In the genomic region with DNA sequence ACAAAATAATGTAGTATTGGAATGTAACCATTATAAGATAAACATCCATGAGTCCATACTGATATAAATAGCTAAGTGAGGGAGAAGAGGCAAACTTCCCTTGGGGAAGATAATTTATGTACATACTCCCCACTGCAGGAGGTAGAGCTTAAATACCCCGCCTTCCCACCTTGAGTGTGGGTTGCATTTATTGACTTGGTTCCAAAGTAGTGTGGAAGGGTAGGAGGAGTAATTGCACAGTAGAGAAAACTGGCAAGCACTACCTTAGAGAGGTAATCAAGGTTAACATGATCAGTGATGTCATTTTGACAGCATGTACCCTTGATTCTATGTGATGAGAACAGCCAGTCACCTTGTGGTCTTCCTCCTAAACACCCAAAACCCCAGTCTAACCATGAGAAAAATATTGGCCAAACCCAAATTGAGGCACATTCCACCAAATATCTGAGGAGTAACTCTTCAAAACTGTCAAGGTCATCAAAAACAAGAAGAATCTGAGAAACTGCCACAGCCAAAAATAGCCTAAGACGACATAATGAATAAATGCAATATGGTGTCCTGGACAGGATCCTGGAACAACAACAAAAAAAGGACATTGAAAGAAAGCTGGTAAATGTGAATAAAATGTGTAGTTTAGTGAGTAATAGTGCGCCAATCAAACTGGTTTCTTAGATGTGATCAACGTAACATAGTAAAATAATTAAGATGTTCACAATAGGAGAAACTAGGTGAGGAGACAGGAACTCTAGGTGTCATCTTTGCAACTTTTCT, we compare ENCODE assay signal across 1 cellular context.
TF ChIP-seq lines count a peak whose summit lies in the region.

No MANE protein-coding gene starts in this region.

TF ChIP-seq in K562, 482 proteins besides CTCF, POLR2A, EP300 and RAD21 (continued from another document and continues in another):
- TF ChIP-seq, protein P1, sequence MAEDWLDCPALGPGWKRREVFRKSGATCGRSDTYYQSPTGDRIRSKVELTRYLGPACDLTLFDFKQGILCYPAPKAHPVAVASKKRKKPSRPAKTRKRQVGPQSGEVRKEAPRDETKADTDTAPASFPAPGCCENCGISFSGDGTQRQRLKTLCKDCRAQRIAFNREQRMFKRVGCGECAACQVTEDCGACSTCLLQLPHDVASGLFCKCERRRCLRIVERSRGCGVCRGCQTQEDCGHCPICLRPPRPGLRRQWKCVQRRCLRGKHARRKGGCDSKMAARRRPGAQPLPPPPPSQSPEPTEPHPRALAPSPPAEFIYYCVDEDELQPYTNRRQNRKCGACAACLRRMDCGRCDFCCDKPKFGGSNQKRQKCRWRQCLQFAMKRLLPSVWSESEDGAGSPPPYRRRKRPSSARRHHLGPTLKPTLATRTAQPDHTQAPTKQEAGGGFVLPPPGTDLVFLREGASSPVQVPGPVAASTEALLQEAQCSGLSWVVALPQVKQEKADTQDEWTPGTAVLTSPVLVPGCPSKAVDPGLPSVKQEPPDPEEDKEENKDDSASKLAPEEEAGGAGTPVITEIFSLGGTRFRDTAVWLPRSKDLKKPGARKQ (CRISPR knock-in tag; IDR thresholded peaks at IDR 0.05), result no peak
- TF ChIP-seq, protein P2, sequence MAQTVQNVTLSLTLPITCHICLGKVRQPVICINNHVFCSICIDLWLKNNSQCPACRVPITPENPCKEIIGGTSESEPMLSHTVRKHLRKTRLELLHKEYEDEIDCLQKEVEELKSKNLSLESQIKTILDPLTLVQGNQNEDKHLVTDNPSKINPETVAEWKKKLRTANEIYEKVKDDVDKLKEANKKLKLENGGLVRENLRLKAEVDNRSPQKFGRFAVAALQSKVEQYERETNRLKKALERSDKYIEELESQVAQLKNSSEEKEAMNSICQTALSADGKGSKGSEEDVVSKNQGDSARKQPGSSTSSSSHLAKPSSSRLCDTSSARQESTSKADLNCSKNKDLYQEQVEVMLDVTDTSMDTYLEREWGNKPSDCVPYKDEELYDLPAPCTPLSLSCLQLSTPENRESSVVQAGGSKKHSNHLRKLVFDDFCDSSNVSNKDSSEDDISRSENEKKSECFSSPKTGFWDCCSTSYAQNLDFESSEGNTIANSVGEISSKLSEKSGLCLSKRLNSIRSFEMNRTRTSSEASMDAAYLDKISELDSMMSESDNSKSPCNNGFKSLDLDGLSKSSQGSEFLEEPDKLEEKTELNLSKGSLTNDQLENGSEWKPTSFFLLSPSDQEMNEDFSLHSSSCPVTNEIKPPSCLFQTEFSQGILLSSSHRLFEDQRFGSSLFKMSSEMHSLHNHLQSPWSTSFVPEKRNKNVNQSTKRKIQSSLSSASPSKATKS (CRISPR knock-in tag; IDR thresholded peaks at IDR 0.05), result no peak
- no peak for TF ChIP-seq NCOA6 (IDR thresholded peaks at IDR 0.05)
- TF ChIP-seq, protein P3, sequence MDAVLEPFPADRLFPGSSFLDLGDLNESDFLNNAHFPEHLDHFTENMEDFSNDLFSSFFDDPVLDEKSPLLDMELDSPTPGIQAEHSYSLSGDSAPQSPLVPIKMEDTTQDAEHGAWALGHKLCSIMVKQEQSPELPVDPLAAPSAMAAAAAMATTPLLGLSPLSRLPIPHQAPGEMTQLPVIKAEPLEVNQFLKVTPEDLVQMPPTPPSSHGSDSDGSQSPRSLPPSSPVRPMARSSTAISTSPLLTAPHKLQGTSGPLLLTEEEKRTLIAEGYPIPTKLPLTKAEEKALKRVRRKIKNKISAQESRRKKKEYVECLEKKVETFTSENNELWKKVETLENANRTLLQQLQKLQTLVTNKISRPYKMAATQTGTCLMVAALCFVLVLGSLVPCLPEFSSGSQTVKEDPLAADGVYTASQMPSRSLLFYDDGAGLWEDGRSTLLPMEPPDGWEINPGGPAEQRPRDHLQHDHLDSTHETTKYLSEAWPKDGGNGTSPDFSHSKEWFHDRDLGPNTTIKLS (IDR thresholded peaks at IDR 0.05; ENCODE audit: borderline replicate concordance, low read depth), result no peak
- TF ChIP-seq CHD2 (IDR thresholded peaks at IDR 0.05; ENCODE audit: low read depth, low read length), result no peak
- TF ChIP-seq ZFX (CRISPR knock-in tag; IDR thresholded peaks at IDR 0.05), result no peak
- peak; percentile 98 for TF ChIP-seq ZNF316 (IDR thresholded peaks at IDR 0.05)
- TF ChIP-seq, protein P4, sequence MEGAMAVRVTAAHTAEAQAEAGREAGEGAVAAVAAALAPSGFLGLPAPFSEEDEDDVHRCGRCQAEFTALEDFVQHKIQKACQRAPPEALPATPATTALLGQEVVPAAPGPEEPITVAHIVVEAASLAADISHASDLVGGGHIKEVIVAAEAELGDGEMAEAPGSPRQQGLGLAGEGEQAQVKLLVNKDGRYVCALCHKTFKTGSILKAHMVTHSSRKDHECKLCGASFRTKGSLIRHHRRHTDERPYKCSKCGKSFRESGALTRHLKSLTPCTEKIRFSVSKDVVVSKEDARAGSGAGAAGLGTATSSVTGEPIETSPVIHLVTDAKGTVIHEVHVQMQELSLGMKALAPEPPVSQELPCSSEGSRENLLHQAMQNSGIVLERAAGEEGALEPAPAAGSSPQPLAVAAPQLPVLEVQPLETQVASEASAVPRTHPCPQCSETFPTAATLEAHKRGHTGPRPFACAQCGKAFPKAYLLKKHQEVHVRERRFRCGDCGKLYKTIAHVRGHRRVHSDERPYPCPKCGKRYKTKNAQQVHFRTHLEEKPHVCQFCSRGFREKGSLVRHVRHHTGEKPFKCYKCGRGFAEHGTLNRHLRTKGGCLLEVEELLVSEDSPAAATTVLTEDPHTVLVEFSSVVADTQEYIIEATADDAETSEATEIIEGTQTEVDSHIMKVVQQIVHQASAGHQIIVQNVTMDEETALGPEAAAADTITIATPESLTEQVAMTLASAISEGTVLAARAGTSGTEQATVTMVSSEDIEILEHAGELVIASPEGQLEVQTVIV (CRISPR knock-in tag; IDR thresholded peaks at IDR 0.05; ENCODE audit: borderline replicate concordance), result no peak
- TF ChIP-seq, protein P5, sequence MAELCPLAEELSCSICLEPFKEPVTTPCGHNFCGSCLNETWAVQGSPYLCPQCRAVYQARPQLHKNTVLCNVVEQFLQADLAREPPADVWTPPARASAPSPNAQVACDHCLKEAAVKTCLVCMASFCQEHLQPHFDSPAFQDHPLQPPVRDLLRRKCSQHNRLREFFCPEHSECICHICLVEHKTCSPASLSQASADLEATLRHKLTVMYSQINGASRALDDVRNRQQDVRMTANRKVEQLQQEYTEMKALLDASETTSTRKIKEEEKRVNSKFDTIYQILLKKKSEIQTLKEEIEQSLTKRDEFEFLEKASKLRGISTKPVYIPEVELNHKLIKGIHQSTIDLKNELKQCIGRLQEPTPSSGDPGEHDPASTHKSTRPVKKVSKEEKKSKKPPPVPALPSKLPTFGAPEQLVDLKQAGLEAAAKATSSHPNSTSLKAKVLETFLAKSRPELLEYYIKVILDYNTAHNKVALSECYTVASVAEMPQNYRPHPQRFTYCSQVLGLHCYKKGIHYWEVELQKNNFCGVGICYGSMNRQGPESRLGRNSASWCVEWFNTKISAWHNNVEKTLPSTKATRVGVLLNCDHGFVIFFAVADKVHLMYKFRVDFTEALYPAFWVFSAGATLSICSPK (IDR thresholded peaks at IDR 0.05; ENCODE audit: borderline replicate concordance), result no peak
- TF ChIP-seq ZBTB17 (CRISPR knock-in tag; IDR thresholded peaks at IDR 0.05), result no peak
- peak; percentile 49; the same call in 1 of the 2 replicates for TF ChIP-seq ZNF24 (IDR thresholded peaks at IDR 0.05)
- peak in 1 of 2 experiments; percentile 55; a peak in 2 of 4 replicates for TF ChIP-seq CSDE1 (IDR thresholded peaks at IDR 0.05)
- TF ChIP-seq, protein P6, sequence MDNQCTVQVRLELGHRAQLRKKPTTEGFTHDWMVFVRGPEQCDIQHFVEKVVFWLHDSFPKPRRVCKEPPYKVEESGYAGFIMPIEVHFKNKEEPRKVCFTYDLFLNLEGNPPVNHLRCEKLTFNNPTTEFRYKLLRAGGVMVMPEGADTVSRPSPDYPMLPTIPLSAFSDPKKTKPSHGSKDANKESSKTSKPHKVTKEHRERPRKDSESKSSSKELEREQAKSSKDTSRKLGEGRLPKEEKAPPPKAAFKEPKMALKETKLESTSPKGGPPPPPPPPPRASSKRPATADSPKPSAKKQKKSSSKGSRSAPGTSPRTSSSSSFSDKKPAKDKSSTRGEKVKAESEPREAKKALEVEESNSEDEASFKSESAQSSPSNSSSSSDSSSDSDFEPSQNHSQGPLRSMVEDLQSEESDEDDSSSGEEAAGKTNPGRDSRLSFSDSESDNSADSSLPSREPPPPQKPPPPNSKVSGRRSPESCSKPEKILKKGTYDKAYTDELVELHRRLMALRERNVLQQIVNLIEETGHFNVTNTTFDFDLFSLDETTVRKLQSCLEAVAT (IDR thresholded peaks at IDR 0.05), result 0 out of 4 replicates have a peak, but pooled peaks of 1 of the 2 experiments have one; percentile 33
- TF ChIP-seq, protein P7, sequence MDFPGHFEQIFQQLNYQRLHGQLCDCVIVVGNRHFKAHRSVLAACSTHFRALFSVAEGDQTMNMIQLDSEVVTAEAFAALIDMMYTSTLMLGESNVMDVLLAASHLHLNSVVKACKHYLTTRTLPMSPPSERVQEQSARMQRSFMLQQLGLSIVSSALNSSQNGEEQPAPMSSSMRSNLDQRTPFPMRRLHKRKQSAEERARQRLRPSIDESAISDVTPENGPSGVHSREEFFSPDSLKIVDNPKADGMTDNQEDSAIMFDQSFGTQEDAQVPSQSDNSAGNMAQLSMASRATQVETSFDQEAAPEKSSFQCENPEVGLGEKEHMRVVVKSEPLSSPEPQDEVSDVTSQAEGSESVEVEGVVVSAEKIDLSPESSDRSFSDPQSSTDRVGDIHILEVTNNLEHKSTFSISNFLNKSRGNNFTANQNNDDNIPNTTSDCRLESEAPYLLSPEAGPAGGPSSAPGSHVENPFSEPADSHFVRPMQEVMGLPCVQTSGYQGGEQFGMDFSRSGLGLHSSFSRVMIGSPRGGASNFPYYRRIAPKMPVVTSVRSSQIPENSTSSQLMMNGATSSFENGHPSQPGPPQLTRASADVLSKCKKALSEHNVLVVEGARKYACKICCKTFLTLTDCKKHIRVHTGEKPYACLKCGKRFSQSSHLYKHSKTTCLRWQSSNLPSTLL (IDR thresholded peaks at IDR 0.05), result no peak
- no peak for TF ChIP-seq NFXL1 (CRISPR knock-in tag; IDR thresholded peaks at IDR 0.05)
- TF ChIP-seq POLR3A (IDR thresholded peaks at IDR 0.05; ENCODE audit: borderline replicate concordance, extremely low read depth, insufficient read depth, insufficient read length), result no peak
- no peak for TF ChIP-seq CC2D1A (IDR thresholded peaks at IDR 0.05)
- TF ChIP-seq, protein P8, sequence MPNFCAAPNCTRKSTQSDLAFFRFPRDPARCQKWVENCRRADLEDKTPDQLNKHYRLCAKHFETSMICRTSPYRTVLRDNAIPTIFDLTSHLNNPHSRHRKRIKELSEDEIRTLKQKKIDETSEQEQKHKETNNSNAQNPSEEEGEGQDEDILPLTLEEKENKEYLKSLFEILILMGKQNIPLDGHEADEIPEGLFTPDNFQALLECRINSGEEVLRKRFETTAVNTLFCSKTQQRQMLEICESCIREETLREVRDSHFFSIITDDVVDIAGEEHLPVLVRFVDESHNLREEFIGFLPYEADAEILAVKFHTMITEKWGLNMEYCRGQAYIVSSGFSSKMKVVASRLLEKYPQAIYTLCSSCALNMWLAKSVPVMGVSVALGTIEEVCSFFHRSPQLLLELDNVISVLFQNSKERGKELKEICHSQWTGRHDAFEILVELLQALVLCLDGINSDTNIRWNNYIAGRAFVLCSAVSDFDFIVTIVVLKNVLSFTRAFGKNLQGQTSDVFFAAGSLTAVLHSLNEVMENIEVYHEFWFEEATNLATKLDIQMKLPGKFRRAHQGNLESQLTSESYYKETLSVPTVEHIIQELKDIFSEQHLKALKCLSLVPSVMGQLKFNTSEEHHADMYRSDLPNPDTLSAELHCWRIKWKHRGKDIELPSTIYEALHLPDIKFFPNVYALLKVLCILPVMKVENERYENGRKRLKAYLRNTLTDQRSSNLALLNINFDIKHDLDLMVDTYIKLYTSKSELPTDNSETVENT (CRISPR knock-in tag; IDR thresholded peaks at IDR 0.05), result no peak
- TF ChIP-seq, protein P9, sequence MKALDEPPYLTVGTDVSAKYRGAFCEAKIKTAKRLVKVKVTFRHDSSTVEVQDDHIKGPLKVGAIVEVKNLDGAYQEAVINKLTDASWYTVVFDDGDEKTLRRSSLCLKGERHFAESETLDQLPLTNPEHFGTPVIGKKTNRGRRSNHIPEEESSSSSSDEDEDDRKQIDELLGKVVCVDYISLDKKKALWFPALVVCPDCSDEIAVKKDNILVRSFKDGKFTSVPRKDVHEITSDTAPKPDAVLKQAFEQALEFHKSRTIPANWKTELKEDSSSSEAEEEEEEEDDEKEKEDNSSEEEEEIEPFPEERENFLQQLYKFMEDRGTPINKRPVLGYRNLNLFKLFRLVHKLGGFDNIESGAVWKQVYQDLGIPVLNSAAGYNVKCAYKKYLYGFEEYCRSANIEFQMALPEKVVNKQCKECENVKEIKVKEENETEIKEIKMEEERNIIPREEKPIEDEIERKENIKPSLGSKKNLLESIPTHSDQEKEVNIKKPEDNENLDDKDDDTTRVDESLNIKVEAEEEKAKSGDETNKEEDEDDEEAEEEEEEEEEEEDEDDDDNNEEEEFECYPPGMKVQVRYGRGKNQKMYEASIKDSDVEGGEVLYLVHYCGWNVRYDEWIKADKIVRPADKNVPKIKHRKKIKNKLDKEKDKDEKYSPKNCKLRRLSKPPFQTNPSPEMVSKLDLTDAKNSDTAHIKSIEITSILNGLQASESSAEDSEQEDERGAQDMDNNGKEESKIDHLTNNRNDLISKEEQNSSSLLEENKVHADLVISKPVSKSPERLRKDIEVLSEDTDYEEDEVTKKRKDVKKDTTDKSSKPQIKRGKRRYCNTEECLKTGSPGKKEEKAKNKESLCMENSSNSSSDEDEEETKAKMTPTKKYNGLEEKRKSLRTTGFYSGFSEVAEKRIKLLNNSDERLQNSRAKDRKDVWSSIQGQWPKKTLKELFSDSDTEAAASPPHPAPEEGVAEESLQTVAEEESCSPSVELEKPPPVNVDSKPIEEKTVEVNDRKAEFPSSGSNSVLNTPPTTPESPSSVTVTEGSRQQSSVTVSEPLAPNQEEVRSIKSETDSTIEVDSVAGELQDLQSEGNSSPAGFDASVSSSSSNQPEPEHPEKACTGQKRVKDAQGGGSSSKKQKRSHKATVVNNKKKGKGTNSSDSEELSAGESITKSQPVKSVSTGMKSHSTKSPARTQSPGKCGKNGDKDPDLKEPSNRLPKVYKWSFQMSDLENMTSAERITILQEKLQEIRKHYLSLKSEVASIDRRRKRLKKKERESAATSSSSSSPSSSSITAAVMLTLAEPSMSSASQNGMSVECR (CRISPR knock-in tag; IDR thresholded peaks at IDR 0.05), result no peak
- no peak for TF ChIP-seq ASH1L (IDR thresholded peaks at IDR 0.05; ENCODE audit: borderline replicate concordance, low read depth, partially characterized antibody)
- 0 out of 2 replicates have a peak, but pooled peaks have one; percentile 47 for TF ChIP-seq TAF7 (tag; IDR thresholded peaks at IDR 0.05)
- TF ChIP-seq, protein P10, sequence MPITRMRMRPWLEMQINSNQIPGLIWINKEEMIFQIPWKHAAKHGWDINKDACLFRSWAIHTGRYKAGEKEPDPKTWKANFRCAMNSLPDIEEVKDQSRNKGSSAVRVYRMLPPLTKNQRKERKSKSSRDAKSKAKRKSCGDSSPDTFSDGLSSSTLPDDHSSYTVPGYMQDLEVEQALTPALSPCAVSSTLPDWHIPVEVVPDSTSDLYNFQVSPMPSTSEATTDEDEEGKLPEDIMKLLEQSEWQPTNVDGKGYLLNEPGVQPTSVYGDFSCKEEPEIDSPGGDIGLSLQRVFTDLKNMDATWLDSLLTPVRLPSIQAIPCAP (CRISPR knock-in tag; IDR thresholded peaks at IDR 0.05; ENCODE audit: borderline replicate concordance), result no peak
- no peak for TF ChIP-seq POU5F1 (IDR thresholded peaks at IDR 0.05; ENCODE audit: borderline replicate concordance, low read depth, low read length, partially characterized antibody)
